Comparison of ENCODE assay signal across 21 cellular contexts in the genomic region with DNA sequence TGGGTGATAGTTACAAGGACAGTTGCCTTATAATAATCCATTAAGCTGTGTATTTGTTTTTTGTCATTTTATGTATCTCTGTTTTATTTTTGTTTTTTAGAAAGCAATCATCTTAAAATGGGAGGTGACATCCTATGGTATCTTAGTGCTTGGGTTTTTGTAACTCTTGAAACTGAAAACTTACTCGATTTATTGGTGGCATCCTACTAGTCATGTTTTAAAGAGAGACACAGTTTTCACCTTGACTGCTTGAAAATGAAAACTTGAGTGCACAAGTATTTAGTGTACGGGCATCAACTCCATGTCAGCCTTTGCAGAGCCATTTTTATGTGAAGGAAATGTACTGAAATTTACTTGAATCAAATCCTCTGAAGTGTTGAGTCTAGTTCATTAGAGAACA.
A peak's percentile ranks its signal among the peaks of the same experiment; 100 is the strongest.
DNase-seq lines count a peak whose midpoint lies in the region; ATAC-seq, FAIRE-seq and TF ChIP-seq lines count a peak whose summit lies in the region.
"Had no signal": no experiment of that assay in that cellular context is flagged by ENCODE, and none has a peak within 500 bp of the region (broad histone marks: within the 10 kb centered on the region; RNA-seq: fewer than 3 reads in every experiment).

No MANE protein-coding gene starts in this region.

- H3K27ac ChIP-seq in KMS-11 (no peak overlapping the region), GM12878 (ENCODE audit: control insufficient read depth, insufficient read depth) (no peak overlapping the region), hepatocyte (no peak overlapping the region)
- H3K27ac ChIP-seq: sigmoid colon had no signal

- CTCF ChIA-PET in GM12878 (lab: Yijun Ruan, JAX): interaction anchor here (2.0 kb wide), 1 partner anchor 17 kb away, joined by 5 read pairs; no protein-coding TSS in a partner anchor

- H3K36me3 Mint-ChIP-seq in activated T-cell treated with anti-CD3 and anti-CD28 coated beads, Interleukin-2, amount 50 U/mL, for 72 hours (ENCODE audit: insufficient read depth in 2 of 2): peaks cover 0 to 1% of the 10 kb centered on the region in 2 donors
- H3K36me3 Mint-ChIP-seq in stimulated activated effector memory CD8-positive, alpha-beta T cell treated with anti-CD3 and anti-CD28 coated beads, Interleukin-12 subunit alpha, Interleukin-12 subunit beta, amount 100 ng/mL, for 72 hours: no peaks in the 10 kb centered on the region

- H3K9ac ChIP-seq in KMS-11 (no peak overlapping the region), GM12878 (ENCODE audit: control insufficient read depth, insufficient read depth, low read length) (no peak overlapping the region)

- POLR2A ChIA-PET in GM12878 (lab: Charles Lee): no interaction called here

- 22% methylated on average over 2 of the region's 2 CpGs for WGBS in GM12878 (ENCODE audit: insufficient coverage, insufficient replicate concordance, low lambda C conversion rate, missing lambda C conversion rate)
- WGBS in hepatocyte (ENCODE audit: low lambda C conversion rate, missing lambda C conversion rate): 93% methylated on average over 2 of the region's 2 CpGs

- RAD21 ChIA-PET in GM12878 (lab: Charles Lee; ENCODE audit: unreplicated experiment): interaction anchor here (2.2 kb wide), 1 partner anchor 764 kb away, joined by 5 read pairs; no protein-coding TSS in a partner anchor

- no peak for ATAC-seq in activated T-cell treated with anti-CD3 and anti-CD28 coated beads, Interleukin-2, amount 50 U/mL, for 72 hours (replicated peaks in 1 of 2)
- ATAC-seq in GM12878: no peak
- ATAC-seq in stimulated activated effector memory CD8-positive, alpha-beta T cell treated with anti-CD3 and anti-CD28 coated beads, Interleukin-12 subunit alpha, Interleukin-12 subunit beta, amount 100 ng/mL, for 72 hours: no peak

- TF ChIP-seq EP300 in GM12878 (IDR thresholded peaks at IDR 0.05; ENCODE audit: borderline replicate concordance in 1 of 2, control insufficient read depth in 1 of 2, low read depth in 2 of 2, low read length in 2 of 2): no peak

- H3K4me2 ChIP-seq in KMS-11 (peak overlapping the region; percentile 0; the same call in 1 of the 2 replicates), GM12878 (ENCODE audit: control insufficient read depth, insufficient read depth) (0 out of 2 replicates have a peak overlapping the region, but pooled peaks have one; percentile 17), hepatocyte (no peak overlapping the region)

- H2AFZ ChIP-seq in KMS-11 (ENCODE audit: low read depth): no peak overlapping the region
- no peak overlapping the region for H2AFZ ChIP-seq in GM12878 (ENCODE audit: control insufficient read depth, low read depth, low read length)
- no peak overlapping the region for H2AFZ ChIP-seq in hepatocyte

- no peak for TF ChIP-seq POLR2A in GM12878 (IDR thresholded peaks at IDR 0.05; ENCODE audit: low read depth, low read length)

- H4K20me1 ChIP-seq in KMS-11 (ENCODE audit: insufficient read depth): no peaks in the 10 kb centered on the region
- no peaks in the 10 kb centered on the region for H4K20me1 ChIP-seq in GM12878 (ENCODE audit: control insufficient read depth, insufficient read depth)
- H4K20me1 ChIP-seq in hepatocyte (ENCODE audit: insufficient read depth, poor library complexity, severe bottlenecking): no peaks in the 10 kb centered on the region

- TF ChIP-seq RAD21 in GM12878 (IDR thresholded peaks at IDR 0.05; ENCODE audit: insufficient read depth, low read depth, low read length): no peak

- no peaks in the 10 kb centered on the region for H3K9me3 Mint-ChIP-seq in activated T-cell treated with anti-CD3 and anti-CD28 coated beads, Interleukin-2, amount 50 U/mL, for 72 hours
- H3K9me3 Mint-ChIP-seq in stimulated activated effector memory CD8-positive, alpha-beta T cell treated with anti-CD3 and anti-CD28 coated beads, Interleukin-12 subunit alpha, Interleukin-12 subunit beta, amount 100 ng/mL, for 72 hours: no peaks in the 10 kb centered on the region
- H3K9me3 Mint-ChIP-seq: endodermal cell, nephron progenitor cell had no signal

- no peaks in the 10 kb centered on the region for H3K79me2 ChIP-seq in KMS-11 (ENCODE audit: insufficient read depth, low read depth)
- H3K79me2 ChIP-seq in GM12878 (ENCODE audit: control insufficient read depth, insufficient read depth, low read length): peaks cover under 1% of the 10 kb centered on the region; the same call in 1 of the 2 replicates
- H3K79me2 ChIP-seq in hepatocyte: no peaks in the 10 kb centered on the region

- peak overlapping the region; percentile 26 to 48 for H3K4me3 Mint-ChIP-seq in activated T-cell treated with anti-CD3 and anti-CD28 coated beads, Interleukin-2, amount 50 U/mL, for 72 hours
- H3K4me3 Mint-ChIP-seq in stimulated activated effector memory CD8-positive, alpha-beta T cell treated with anti-CD3 and anti-CD28 coated beads, Interleukin-12 subunit alpha, Interleukin-12 subunit beta, amount 100 ng/mL, for 72 hours: peak overlapping the region; percentile 39
- H3K4me3 Mint-ChIP-seq: endodermal cell, nephron progenitor cell had no signal

- in situ Hi-C loops in GM12878 (cut with MboI) (no loop called here), ACHN (cut with HindIII; ENCODE audit: low pct_ligation_motif_present, low pct_unique_long_range_greater_than_20kb, low sequenced_read_pairs) (loop anchor here (25.0 kb wide), 1 partner anchor 745 kb away; no protein-coding TSS in a partner anchor)

- H3K27ac Mint-ChIP-seq in activated T-cell treated with anti-CD3 and anti-CD28 coated beads, Interleukin-2, amount 50 U/mL, for 72 hours: peak overlapping the region; percentile 29
- H3K27ac Mint-ChIP-seq in stimulated activated effector memory CD8-positive, alpha-beta T cell treated with anti-CD3 and anti-CD28 coated beads, Interleukin-12 subunit alpha, Interleukin-12 subunit beta, amount 100 ng/mL, for 72 hours: peak overlapping the region; percentile 50
- H3K27ac Mint-ChIP-seq: endodermal cell, nephron progenitor cell had no signal

- H3K9me2 ChIP-seq in hepatocyte (replicated peaks; ENCODE audit: insufficient read depth): no peaks in the 10 kb centered on the region

- H3K4me1 ChIP-seq in KMS-11 (ENCODE audit: low read depth, poor library complexity, severe bottlenecking) (peaks cover 47% of the 10 kb centered on the region), GM12878 (ENCODE audit: control insufficient read depth, insufficient read depth, low read length) (peaks cover 23% of the 10 kb centered on the region), hepatocyte (ENCODE audit: insufficient read depth) (no peaks in the 10 kb centered on the region)

- H3K36me3 ChIP-seq in KMS-11 (ENCODE audit: insufficient read depth): no peaks in the 10 kb centered on the region
- H3K36me3 ChIP-seq in GM12878 (ENCODE audit: control insufficient read depth in 2 of 2, insufficient read depth in 2 of 2, low read length in 1 of 2): peaks cover 0 to 2% of the 10 kb centered on the region in 2 experiments; a peak in 1 of 4 replicates
- H3K36me3 ChIP-seq in hepatocyte (replicated peaks; ENCODE audit: insufficient read depth, low read depth): no peaks in the 10 kb centered on the region

- DNase-seq in activated T-cell treated with anti-CD3 and anti-CD28 coated beads, Interleukin-2, amount 50 U/mL, for 72 hours: no peak
- no peak for DNase-seq in activated T-cell treated with anti-CD3 and anti-CD28 coated beads, Interleukin-2, amount 50 U/mL, for 48 hours
- DNase-seq in GM12878 (ENCODE audit: low read depth, low spot score): no peak
- DNase-seq in stimulated activated effector memory CD8-positive, alpha-beta T cell treated with anti-CD3 and anti-CD28 coated beads, Interleukin-12 subunit alpha, Interleukin-12 subunit beta, amount 100 ng/mL, for 72 hours (ENCODE audit: low spot score in 2 of 2): no peak
- no peak for DNase-seq in ACHN
- no peak for DNase-seq in effector CD4-positive, alpha-beta T cell
- no peak for DNase-seq in hepatocyte (ENCODE audit: low spot score)
- DNase-seq: activated gamma-delta T cell treated with Interleukin-2 at 50 U/mL for 16 hours, endodermal cell, glutamatergic neuron, GOT3, mesendoderm, NCI-H1048, NCI-H1930, NCI-H345, NCI-H82, nephron progenitor cell, OCI-M1, SHP77 treated with DMSO at 0.1 percent for 48 hours, sigmoid colon had no signal

- no peak for FAIRE-seq in GM12878 (lab: Jason Lieb, UNC)

- BruUV-seq in GM12878 (replicated peaks; lab: Mats Ljungman, UMichigan): no TSS peak

- peaks cover 20% of the 10 kb centered on the region for H3K4me1 Mint-ChIP-seq in activated T-cell treated with anti-CD3 and anti-CD28 coated beads, Interleukin-2, amount 50 U/mL, for 72 hours (ENCODE audit: low read depth)
- peaks cover 24% of the 10 kb centered on the region for H3K4me1 Mint-ChIP-seq in stimulated activated effector memory CD8-positive, alpha-beta T cell treated with anti-CD3 and anti-CD28 coated beads, Interleukin-12 subunit alpha, Interleukin-12 subunit beta, amount 100 ng/mL, for 72 hours
- H3K4me1 Mint-ChIP-seq: endodermal cell, nephron progenitor cell had no signal

- no peak overlapping the region for H3K4me3 ChIP-seq in KMS-11 (IDR thresholded peaks at IDR 0.05; ENCODE audit: insufficient read depth, low read depth, low read length)
- no peak overlapping the region for H3K4me3 ChIP-seq in GM12878
- no peak overlapping the region for H3K4me3 ChIP-seq in hepatocyte
- H3K4me3 ChIP-seq: sigmoid colon had no signal

- intact Hi-C loops in GM12878 (cut with micrococcal nuclease; ENCODE audit: unreplicated experiment): no loop called here

- no peaks in the 10 kb centered on the region for H3K27me3 ChIP-seq in KMS-11 (ENCODE audit: insufficient read depth, low read depth)
- no peaks in the 10 kb centered on the region for H3K27me3 ChIP-seq in GM12878 (replicated peaks in 1 of 2; ENCODE audit: control insufficient read depth in 2 of 2, insufficient read depth in 2 of 2, low read length in 1 of 2)
- no peaks in the 10 kb centered on the region for H3K27me3 ChIP-seq in hepatocyte
- H3K27me3 ChIP-seq: sigmoid colon had no signal

- TF ChIP-seq CTCF in KMS-11 (conservative IDR thresholded peaks at IDR 0.05; ENCODE audit: low read depth, low read length) (no peak), GM12878 (IDR thresholded peaks at IDR 0.05 in 2 of 3, conservative IDR thresholded peaks at IDR 0.05 in 1 of 3; ENCODE audit: control insufficient read depth in 2 of 3, extremely low read depth in 1 of 3, insufficient read depth in 1 of 3, low read depth in 3 of 3, low read length in 3 of 3) (no peak), hepatocyte (IDR thresholded peaks at IDR 0.05; ENCODE audit: poor library complexity) (no peak)

- SMC1A ChIA-PET in GM12878 (lab: Charles Lee; ENCODE audit: uncharacterized antibody, unreplicated experiment): interaction anchor here (1.0 to 28.8 kb wide), 3 partner anchors 12 to 25 kb away, joined by 4 to 553 read pairs (median 12); no protein-coding TSS in a partner anchor

- H3K9me3 ChIP-seq in GM12878 (replicated peaks; ENCODE audit: control insufficient read depth, insufficient read depth, low read length) (no peaks in the 10 kb centered on the region), hepatocyte (ENCODE audit: low read depth) (no peaks in the 10 kb centered on the region)
- H3K9me3 ChIP-seq: sigmoid colon had no signal

- H3K27me3 Mint-ChIP-seq in activated T-cell treated with anti-CD3 and anti-CD28 coated beads, Interleukin-2, amount 50 U/mL, for 72 hours (ENCODE audit: low read depth): no peaks in the 10 kb centered on the region

TF ChIP-seq in GM12878, 131 proteins besides CTCF, POLR2A, EP300 and RAD21 (continues in another document):
- 0 out of 4 replicates have a peak, but pooled peaks of 1 of the 2 experiments have one; percentile 35 for TF ChIP-seq CEBPB (IDR thresholded peaks at IDR 0.05; ENCODE audit: borderline replicate concordance in 1 of 2, low read depth in 2 of 2, low read length in 2 of 2)
